ENCODE assay signal across 1 cellular context in genomic region chr4:168095776-168096443, GRCh38.
TF ChIP-seq lines count a peak whose summit lies in the region.

No MANE protein-coding gene starts in this region.

TF ChIP-seq in IMR-90, 13 proteins besides CTCF, POLR2A, EP300 and RAD21:
- TF ChIP-seq ELK1 (IDR thresholded peaks at IDR 0.05; ENCODE audit: borderline replicate concordance, low read depth, low read length) (no peak), BHLHE40 (IDR thresholded peaks at IDR 0.05; ENCODE audit: low read depth, low read length) (no peak), MAFK (IDR thresholded peaks at IDR 0.05; ENCODE audit: low read depth, low read length) (no peak), MXI1 (IDR thresholded peaks at IDR 0.05; ENCODE audit: borderline replicate concordance, low read depth, low read length) (no peak), FOS (IDR thresholded peaks at IDR 0.05; ENCODE audit: low read depth, low read length) (no peak), USF2 (IDR thresholded peaks at IDR 0.05; ENCODE audit: low read depth, low read length) (no peak), CHD1 (IDR thresholded peaks at IDR 0.05; ENCODE audit: low read depth, low read length) (no peak)
